ENCODE assay signal across 1 cellular context in genomic region chr19:44824758-44825157, GRCh38.
A peak's percentile ranks its signal among the peaks of the same experiment; 100 is the strongest.
TF ChIP-seq lines count a peak whose summit lies in the region.

No MANE protein-coding gene starts in this region.

TF ChIP-seq in HepG2, 621 proteins besides CTCF, POLR2A, EP300 and RAD21 (continued from another document):
- 0 out of 2 replicates have a peak, but pooled peaks have one; percentile 24 for TF ChIP-seq BCL6 (CRISPR knock-in tag; IDR thresholded peaks at IDR 0.05)
- TF ChIP-seq ARID5B (CRISPR knock-in tag; IDR thresholded peaks at IDR 0.05) = peak; percentile 29; the same call in 1 of the 2 replicates
- TF ChIP-seq RARA (CRISPR knock-in tag; IDR thresholded peaks at IDR 0.05) = peak; percentile 45
- no peak for TF ChIP-seq ZNF674 (CRISPR knock-in tag; IDR thresholded peaks at IDR 0.05; ENCODE audit: low read depth)
- TF ChIP-seq, protein P1, sequence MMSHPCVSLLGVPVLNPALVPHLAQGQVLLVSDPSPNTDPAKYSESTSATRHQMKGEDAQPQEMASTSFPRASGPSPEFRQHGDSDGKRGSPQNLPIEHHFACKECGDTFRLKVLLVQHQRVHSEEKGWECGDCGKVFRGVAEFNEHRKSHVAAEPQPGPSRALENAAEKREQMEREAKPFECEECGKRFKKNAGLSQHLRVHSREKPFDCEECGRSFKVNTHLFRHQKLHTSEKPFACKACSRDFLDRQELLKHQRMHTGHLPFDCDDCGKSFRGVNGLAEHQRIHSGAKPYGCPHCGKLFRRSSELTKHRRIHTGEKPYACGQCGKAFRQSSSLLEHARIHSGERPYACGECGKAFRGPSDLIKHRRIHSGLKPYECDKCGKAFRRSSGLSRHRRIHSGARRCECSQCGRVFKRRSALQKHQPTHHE (CRISPR knock-in tag; IDR thresholded peaks at IDR 0.05; ENCODE audit: borderline replicate concordance) = no peak
